In genomic region chr5:45274241-45274640, GRCh38 we compare ENCODE assay signal across 20 cellular contexts.
A peak's percentile ranks its signal among the peaks of the same experiment; 100 is the strongest.
DNase-seq lines count a peak whose midpoint lies in the region; ATAC-seq and TF ChIP-seq lines count a peak whose summit lies in the region.
"Had no signal": no experiment of that assay in that cellular context is flagged by ENCODE, and none has a peak within 500 bp of the region (broad histone marks: within the 10 kb centered on the region; RNA-seq: fewer than 3 reads in every experiment).

No MANE protein-coding gene starts in this region.

- no peaks in the 10 kb centered on the region for H3K36me3 ChIP-seq in colonic mucosa
- H3K36me3 ChIP-seq in upper lobe of right lung = no peaks in the 10 kb centered on the region
- H3K36me3 ChIP-seq in Peyer's patch = no peaks in the 10 kb centered on the region
- H3K36me3 ChIP-seq: HAP-1 had no signal

- no peak overlapping the region for H3K4me3 Mint-ChIP-seq in natural killer cell treated with Interleukin-12 subunit alpha and Interleukin-12 subunit beta and Interleukin-15 and Interleukin-18, amount 100 ng/mL, for 72 hours
- H3K4me3 Mint-ChIP-seq: GM23338, IgD-negative memory B cell had no signal

- ATAC-seq in upper lobe of right lung = peak; percentile 20
- ATAC-seq in natural killer cell treated with Interleukin-12 subunit alpha and Interleukin-12 subunit beta and Interleukin-15 and Interleukin-18, amount 100 ng/mL, for 72 hours = no peak
- ATAC-seq: GM23338 had no signal

- no peaks in the 10 kb centered on the region for H3K4me1 Mint-ChIP-seq in natural killer cell treated with Interleukin-12 subunit alpha and Interleukin-12 subunit beta and Interleukin-15 and Interleukin-18, amount 100 ng/mL, for 72 hours (ENCODE audit: low read depth in 2 of 2)
- H3K4me1 Mint-ChIP-seq: IgD-negative memory B cell had no signal

- no peak overlapping the region for H3K27ac ChIP-seq in colonic mucosa
- H3K27ac ChIP-seq in upper lobe of right lung = no peak overlapping the region
- no peak overlapping the region for H3K27ac ChIP-seq in Peyer's patch
- H3K27ac ChIP-seq: 22Rv1 had no signal

- no peaks in the 10 kb centered on the region for H3K27me3 Mint-ChIP-seq in natural killer cell treated with Interleukin-12 subunit alpha and Interleukin-12 subunit beta and Interleukin-15 and Interleukin-18, amount 100 ng/mL, for 72 hours
- H3K27me3 Mint-ChIP-seq: IgD-negative memory B cell had no signal

- H3K4me1 ChIP-seq in colonic mucosa (no peaks in the 10 kb centered on the region), upper lobe of right lung (no peaks in the 10 kb centered on the region), Peyer's patch (no peaks in the 10 kb centered on the region)
- H3K4me1 ChIP-seq: HAP-1 had no signal

- H3K36me3 Mint-ChIP-seq in natural killer cell treated with Interleukin-12 subunit alpha and Interleukin-12 subunit beta and Interleukin-15 and Interleukin-18, amount 100 ng/mL, for 72 hours = no peaks in the 10 kb centered on the region
- H3K36me3 Mint-ChIP-seq: IgD-negative memory B cell had no signal

- H3K27me3 ChIP-seq in colonic mucosa (no peaks in the 10 kb centered on the region), upper lobe of right lung (no peaks in the 10 kb centered on the region), Peyer's patch (no peaks in the 10 kb centered on the region)

- no peak for TF ChIP-seq POLR2A in Peyer's patch (IDR thresholded peaks at IDR 0.05)

- TF ChIP-seq CTCF in colonic mucosa (IDR thresholded peaks at IDR 0.05) (no peak), upper lobe of right lung (IDR thresholded peaks at IDR 0.05) (no peak), Peyer's patch (IDR thresholded peaks at IDR 0.05) (no peak)

- H3K9ac ChIP-seq in colonic mucosa (ENCODE audit: low read depth in 2 of 2, low read length in 2 of 2) = no peak overlapping the region

- no peak overlapping the region for H3K4me3 ChIP-seq in colonic mucosa
- H3K4me3 ChIP-seq in upper lobe of right lung = no peak overlapping the region
- no peak overlapping the region for H3K4me3 ChIP-seq in Peyer's patch
- H3K4me3 ChIP-seq: GM23338, HAP-1 had no signal

- intact Hi-C loops in colonic mucosa (cut with DNase I) = no loop called here
- intact Hi-C loops in upper lobe of right lung (cut with DNase I) = no loop called here

- peaks cover 18% of the 10 kb centered on the region for H3K9me3 Mint-ChIP-seq in natural killer cell treated with Interleukin-12 subunit alpha and Interleukin-12 subunit beta and Interleukin-15 and Interleukin-18, amount 100 ng/mL, for 72 hours
- H3K9me3 Mint-ChIP-seq: GM23338 had no signal

- DNase-seq in DMS53 (lab: John Stamatoyannopoulos, UW) (peak; percentile 0), DMS53 treated with DMSO at 0.1 percent for 48 hours (lab: John Stamatoyannopoulos, UW; ENCODE audit: unreplicated experiment) (no peak), colonic mucosa (peak; percentile 22), left kidney (ENCODE audit: low read depth, low spot score) (peak; percentile 1), upper lobe of right lung (no peak), Peyer's patch (no peak), NCI-H446 treated with DMSO at 0.1 percent for 48 hours (lab: John Stamatoyannopoulos, UW) (no peak)
- no peak for DNase-seq in natural killer cell treated with Interleukin-12 subunit alpha and Interleukin-12 subunit beta and Interleukin-15 and Interleukin-18, amount 100 ng/mL, for 72 hours (ENCODE audit: low spot score)
- DNase-seq: AML-193, C1 segment of cervical spinal cord, NCI-H1694 treated with DMSO at 0.1 percent for 48 hours, NCI-H446, NCI-H526 treated with DMSO at 0.1 percent for 48 hours, OCI-M1, RPMI8226, SHP77 had no signal

- H3K9me3 ChIP-seq in colonic mucosa (no peaks in the 10 kb centered on the region), upper lobe of right lung (no peaks in the 10 kb centered on the region), Peyer's patch (no peaks in the 10 kb centered on the region)
- H3K9me3 ChIP-seq: HAP-1 had no signal

- no peak overlapping the region for H3K27ac Mint-ChIP-seq in natural killer cell treated with Interleukin-12 subunit alpha and Interleukin-12 subunit beta and Interleukin-15 and Interleukin-18, amount 100 ng/mL, for 72 hours
- H3K27ac Mint-ChIP-seq: GM23338, IgD-negative memory B cell had no signal

Comparison
In these comparisons a context has a peak if more than half of its experiments do, and no peak if none do; other contexts are left out.
1. DNase-seq: peak in DMS53 (single experiment), colonic mucosa (single experiment) and left kidney (single experiment); none in DMS53 treated with DMSO at 0.1 percent for 48 hours (single experiment), upper lobe of right lung (single experiment), Peyer's patch (0 of 3), natural killer cell treated with Interleukin-12 subunit alpha and Interleukin-12 subunit beta and Interleukin-15 and Interleukin-18, amount 100 ng/mL, for 72 hours (single experiment) and NCI-H446 treated with DMSO at 0.1 percent for 48 hours (single experiment).